Comparison of ENCODE assay signal across 23 cellular contexts in genomic region chr10:59342723-59343122, GRCh38. TPM values are rescaled to one million over a fixed set of nuclear protein-coding genes. Genes with fewer than 3 reads are reported as not detected.
DNase-seq lines count a peak whose midpoint lies in the region; ATAC-seq, FAIRE-seq and TF ChIP-seq lines count a peak whose summit lies in the region.
"Had no signal": no experiment of that assay in that cellular context is flagged by ENCODE, and none has a peak within 500 bp of the region (broad histone marks: within the 10 kb centered on the region; RNA-seq: fewer than 3 reads in every experiment).

No MANE protein-coding gene starts in this region.

- no peak for TF ChIP-seq CTCF in GM13977 (IDR thresholded peaks at IDR 0.05; ENCODE audit: extremely low read depth, insufficient read depth, missing control alignments)

- no peak for FAIRE-seq in GM19239 (lab: Jason Lieb, UNC)
- FAIRE-seq: GM12878, H54 had no signal

- H3K4me1 ChIP-seq in HAP-1 = peaks cover 15% of the 10 kb centered on the region
- H3K4me1 ChIP-seq: BLaER1 treated with 17β-estradiol and CSF1 and Interleukin-3, amounts not matched to agents 10 nM and 100 nM had no signal

- peak; percentile 9 to 91 for DNase-seq in HAP-1 (ENCODE audit: low spot score in 2 of 2)
- no peak for DNase-seq in caudate nucleus (lab: John Stamatoyannopoulos, UW)
- DNase-seq in GM13977 (ENCODE audit: low spot score) = no peak
- DNase-seq in NCI-H1436 treated with DMSO at 0.1 percent for 48 hours (lab: John Stamatoyannopoulos, UW) = no peak
- no peak for DNase-seq in GM19239 (ENCODE audit: insufficient read length, low spot score)
- DNase-seq: CD8-positive, alpha-beta memory T cell; COR-L47; DMS 273 treated with DMSO at 0.1 percent for 48 hours; DMS53; DND-41; EL; HFFc6 had no signal

- H3K4me3 ChIP-seq in HAP-1 = no peak overlapping the region
- H3K4me3 ChIP-seq: BLaER1 treated with 17β-estradiol and CSF1 and Interleukin-3, amounts not matched to agents 10 nM and 100 nM; GM12878; GM23338 had no signal

- no peaks in the 10 kb centered on the region for H3K36me3 ChIP-seq in HAP-1 (replicated peaks)
- H3K36me3 ChIP-seq: BLaER1 treated with 17β-estradiol and CSF1 and Interleukin-3, amounts not matched to agents 10 nM and 100 nM had no signal

- H3K27me3 ChIP-seq in HAP-1 (ENCODE audit: low read depth) = no peaks in the 10 kb centered on the region
- no peaks in the 10 kb centered on the region for H3K27me3 ChIP-seq in layer of hippocampus (ENCODE audit: control insufficient read depth, insufficient read depth, low read length)
- H3K27me3 ChIP-seq: BLaER1 treated with 17β-estradiol and CSF1 and Interleukin-3, amounts not matched to agents 10 nM and 100 nM had no signal

- H3K9me3 ChIP-seq in HAP-1 = no peaks in the 10 kb centered on the region
- H3K9me3 ChIP-seq: BLaER1 treated with 17β-estradiol and CSF1 and Interleukin-3, amounts not matched to agents 10 nM and 100 nM had no signal

- ATAC-seq in HG03521 (IDR thresholded peaks at IDR 0.05; ENCODE audit: unreplicated experiment) = no peak
- ATAC-seq: GM12878, GM23338, HCT116 had no signal

- in situ Hi-C loops in HAP-1 (cut with MboI; ENCODE audit: low sequenced_read_pairs) = no loop called here
- in situ Hi-C loops in GM13977 (cut with MboI; ENCODE audit: low pct_unique_long_range_greater_than_20kb, low sequenced_read_pairs, unreplicated experiment) = no loop called here

- H3K27ac ChIP-seq in caudate nucleus (ENCODE audit: low read depth, low read length) (peak overlapping the region; percentile 68), layer of hippocampus (ENCODE audit: low read depth, low read length) (peak overlapping the region; percentile 58), temporal lobe (ENCODE audit: low read depth, low read length) (peak overlapping the region; percentile 71)
- H3K27ac ChIP-seq: BLaER1 treated with 17β-estradiol and CSF1 and Interleukin-3, amounts not matched to agents 10 nM and 100 nM had no signal

RNA-seq across cellular contexts. Expression of gene FAM13C, which starts 19.6 kb away (rescaled TPM):
- 15.2 TPM for total RNA-seq in temporal lobe
- total RNA-seq: A172; B cell; CD8-positive, alpha-beta memory T cell; G401; HFFc6 had no signal

Comparison
In these comparisons a context has a peak if more than half of its experiments do, and no peak if none do; other contexts are left out.
1. DNase-seq: peak in HAP-1 (2 of 2); none in caudate nucleus (0 of 61), GM13977 (single experiment), NCI-H1436 treated with DMSO at 0.1 percent for 48 hours (single experiment) and GM19239 (single experiment).
2. Peak in every context shown above with its lines, with median percentiles within 50 percentile points of each other: H3K27ac ChIP-seq.